ENCODE assay signal across 1 cellular context in genomic region chr3:186983372-186984058, GRCh38.
TF ChIP-seq lines count a peak whose summit lies in the region.

No MANE protein-coding gene starts in this region.

TF ChIP-seq in GM23338, 12 proteins besides CTCF, POLR2A, EP300 and RAD21 (continued from another document):
- TF ChIP-seq, protein P1, sequence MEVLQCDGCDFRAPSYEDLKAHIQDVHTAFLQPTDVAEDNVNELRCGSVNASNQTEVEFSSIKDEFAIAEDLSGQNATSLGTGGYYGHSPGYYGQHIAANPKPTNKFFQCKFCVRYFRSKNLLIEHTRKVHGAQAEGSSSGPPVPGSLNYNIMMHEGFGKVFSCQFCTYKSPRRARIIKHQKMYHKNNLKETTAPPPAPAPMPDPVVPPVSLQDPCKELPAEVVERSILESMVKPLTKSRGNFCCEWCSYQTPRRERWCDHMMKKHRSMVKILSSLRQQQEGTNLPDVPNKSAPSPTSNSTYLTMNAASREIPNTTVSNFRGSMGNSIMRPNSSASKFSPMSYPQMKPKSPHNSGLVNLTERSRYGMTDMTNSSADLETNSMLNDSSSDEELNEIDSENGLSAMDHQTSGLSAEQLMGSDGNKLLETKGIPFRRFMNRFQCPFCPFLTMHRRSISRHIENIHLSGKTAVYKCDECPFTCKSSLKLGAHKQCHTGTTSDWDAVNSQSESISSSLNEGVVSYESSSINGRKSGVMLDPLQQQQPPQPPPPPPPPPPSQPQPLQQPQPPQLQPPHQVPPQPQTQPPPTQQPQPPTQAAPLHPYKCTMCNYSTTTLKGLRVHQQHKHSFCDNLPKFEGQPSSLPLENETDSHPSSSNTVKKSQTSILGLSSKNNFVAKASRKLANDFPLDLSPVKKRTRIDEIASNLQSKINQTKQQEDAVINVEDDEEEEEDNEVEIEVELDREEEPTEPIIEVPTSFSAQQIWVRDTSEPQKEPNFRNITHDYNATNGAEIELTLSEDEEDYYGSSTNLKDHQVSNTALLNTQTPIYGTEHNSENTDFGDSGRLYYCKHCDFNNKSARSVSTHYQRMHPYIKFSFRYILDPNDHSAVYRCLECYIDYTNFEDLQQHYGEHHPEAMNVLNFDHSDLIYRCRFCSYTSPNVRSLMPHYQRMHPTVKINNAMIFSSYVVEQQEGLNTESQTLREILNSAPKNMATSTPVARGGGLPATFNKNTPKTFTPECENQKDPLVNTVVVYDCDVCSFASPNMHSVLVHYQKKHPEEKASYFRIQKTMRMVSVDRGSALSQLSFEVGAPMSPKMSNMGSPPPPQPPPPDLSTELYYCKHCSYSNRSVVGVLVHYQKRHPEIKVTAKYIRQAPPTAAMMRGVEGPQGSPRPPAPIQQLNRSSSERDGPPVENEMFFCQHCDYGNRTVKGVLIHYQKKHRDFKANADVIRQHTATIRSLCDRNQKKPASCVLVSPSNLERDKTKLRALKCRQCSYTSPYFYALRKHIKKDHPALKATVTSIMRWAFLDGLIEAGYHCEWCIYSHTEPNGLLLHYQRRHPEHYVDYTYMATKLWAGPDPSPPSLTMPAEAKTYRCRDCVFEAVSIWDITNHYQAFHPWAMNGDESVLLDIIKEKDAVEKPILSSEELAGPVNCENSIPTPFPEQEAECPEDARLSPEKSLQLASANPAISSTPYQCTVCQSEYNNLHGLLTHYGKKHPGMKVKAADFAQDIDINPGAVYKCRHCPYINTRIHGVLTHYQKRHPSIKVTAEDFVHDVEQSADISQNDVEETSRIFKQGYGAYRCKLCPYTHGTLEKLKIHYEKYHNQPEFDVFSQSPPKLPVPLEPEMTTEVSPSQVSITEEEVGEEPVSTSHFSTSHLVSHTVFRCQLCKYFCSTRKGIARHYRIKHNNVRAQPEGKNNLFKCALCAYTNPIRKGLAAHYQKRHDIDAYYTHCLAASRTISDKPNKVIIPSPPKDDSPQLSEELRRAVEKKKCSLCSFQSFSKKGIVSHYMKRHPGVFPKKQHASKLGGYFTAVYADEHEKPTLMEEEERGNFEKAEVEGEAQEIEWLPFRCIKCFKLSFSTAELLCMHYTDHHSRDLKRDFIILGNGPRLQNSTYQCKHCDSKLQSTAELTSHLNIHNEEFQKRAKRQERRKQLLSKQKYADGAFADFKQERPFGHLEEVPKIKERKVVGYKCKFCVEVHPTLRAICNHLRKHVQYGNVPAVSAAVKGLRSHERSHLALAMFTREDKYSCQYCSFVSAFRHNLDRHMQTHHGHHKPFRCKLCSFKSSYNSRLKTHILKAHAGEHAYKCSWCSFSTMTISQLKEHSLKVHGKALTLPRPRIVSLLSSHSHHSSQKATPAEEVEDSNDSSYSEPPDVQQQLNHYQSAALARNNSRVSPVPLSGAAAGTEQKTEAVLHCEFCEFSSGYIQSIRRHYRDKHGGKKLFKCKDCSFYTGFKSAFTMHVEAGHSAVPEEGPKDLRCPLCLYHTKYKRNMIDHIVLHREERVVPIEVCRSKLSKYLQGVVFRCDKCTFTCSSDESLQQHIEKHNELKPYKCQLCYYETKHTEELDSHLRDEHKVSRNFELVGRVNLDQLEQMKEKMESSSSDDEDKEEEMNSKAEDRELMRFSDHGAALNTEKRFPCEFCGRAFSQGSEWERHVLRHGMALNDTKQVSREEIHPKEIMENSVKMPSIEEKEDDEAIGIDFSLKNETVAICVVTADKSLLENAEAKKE (CRISPR knock-in tag; IDR thresholded peaks at IDR 0.05), result no peak
